Comparison of ENCODE assay signal across 13 cellular contexts in genomic region chr2:101435011-101435862, GRCh38. TPM values are rescaled to one million over a fixed set of nuclear protein-coding genes. Genes with fewer than 3 reads are reported as not detected.
DNase-seq lines count a peak whose midpoint lies in the region; ATAC-seq and TF ChIP-seq lines count a peak whose summit lies in the region.
"Had no signal": no experiment of that assay in that cellular context is flagged by ENCODE, and none has a peak within 500 bp of the region (broad histone marks: within the 10 kb centered on the region; RNA-seq: fewer than 3 reads in every experiment).

No MANE protein-coding gene starts in this region.

- peak overlapping the region; percentile 76 for H3K4me2 ChIP-seq in smooth muscle cell

- H3K9me3 Mint-ChIP-seq in MCF 10A (ENCODE audit: unreplicated experiment): no peaks in the 10 kb centered on the region
- no peaks in the 10 kb centered on the region for H3K9me3 Mint-ChIP-seq in chondrocyte (ENCODE audit: low read depth)

- WGBS in smooth muscle cell (ENCODE audit: low lambda C conversion rate): 49% methylated on average over 24 of the region's 24 CpGs

- no peak for TF ChIP-seq POLR2A in breast epithelium (IDR thresholded peaks at IDR 0.05)

- peak overlapping the region in 2 of 3 donors; percentile 29 to 52 for H3K4me3 ChIP-seq in breast epithelium
- H3K4me3 ChIP-seq in smooth muscle cell: no peak overlapping the region

- H3K4me1 ChIP-seq in breast epithelium (no peaks in the 10 kb centered on the region), smooth muscle cell (ENCODE audit: low read depth) (peaks cover 7% of the 10 kb centered on the region)

- no peaks in the 10 kb centered on the region for H3K27me3 ChIP-seq in breast epithelium
- H3K27me3 ChIP-seq in smooth muscle cell (ENCODE audit: low read depth): no peaks in the 10 kb centered on the region

- peak overlapping the region; percentile 77 for H2AFZ ChIP-seq in smooth muscle cell (ENCODE audit: low read depth)

- no peaks in the 10 kb centered on the region for H3K79me2 ChIP-seq in smooth muscle cell (ENCODE audit: low read depth)

- intact Hi-C loops in breast epithelium (cut with DNase I; ENCODE audit: low total_unique reads) (no loop called here), MCF 10A (cut with micrococcal nuclease) (no loop called here)

- H3K27me3 Mint-ChIP-seq in MCF 10A (ENCODE audit: insufficient read depth, unreplicated experiment): no peaks in the 10 kb centered on the region
- no peaks in the 10 kb centered on the region for H3K27me3 Mint-ChIP-seq in chondrocyte (ENCODE audit: low read depth)

- H3K9me3 ChIP-seq in breast epithelium: no peaks in the 10 kb centered on the region
- no peaks in the 10 kb centered on the region for H3K9me3 ChIP-seq in smooth muscle cell (replicated peaks; ENCODE audit: low read depth)

- TF ChIP-seq CTCF in breast epithelium (IDR thresholded peaks at IDR 0.05): no peak
- TF ChIP-seq CTCF in MCF 10A (IDR thresholded peaks at IDR 0.05; ENCODE audit: unreplicated experiment): no peak
- TF ChIP-seq CTCF in chondrocyte (IDR thresholded peaks at IDR 0.05): no peak
- TF ChIP-seq CTCF in smooth muscle cell (IDR thresholded peaks at IDR 0.05; ENCODE audit: borderline replicate concordance, insufficient read depth, poor library complexity, severe bottlenecking): no peak

- H3K9ac ChIP-seq in smooth muscle cell (ENCODE audit: low read depth): no peak overlapping the region

- DNase-seq in breast epithelium (ENCODE audit: low spot score in 2 of 2): no peak
- no peak for DNase-seq in MCF 10A (ENCODE audit: unreplicated experiment)
- no peak for DNase-seq in chondrocyte (ENCODE audit: low spot score)
- DNase-seq in iPS-NIHi11 (ENCODE audit: low spot score): peak; percentile 79
- no peak for DNase-seq in smooth muscle cell (lab: John Stamatoyannopoulos, UW; ENCODE audit: unreplicated experiment)
- DNase-seq in DMS153 treated with DMSO at 0.1 percent for 48 hours (lab: John Stamatoyannopoulos, UW; ENCODE audit: unreplicated experiment): no peak
- no peak for DNase-seq in putamen (ENCODE audit: low spot score)
- DNase-seq: activated gamma-delta T cell treated with Interleukin-2 at 50 U/mL for 16 hours, left colon, NCI-H2029 had no signal

- H3K4me1 Mint-ChIP-seq in MCF 10A (ENCODE audit: insufficient read depth, unreplicated experiment) (no peaks in the 10 kb centered on the region), chondrocyte (ENCODE audit: low read depth) (peaks cover 11% of the 10 kb centered on the region)

- H4K20me1 ChIP-seq in smooth muscle cell (ENCODE audit: low read depth): no peaks in the 10 kb centered on the region

- no peak for ATAC-seq in HG02973 (IDR thresholded peaks at IDR 0.05; ENCODE audit: unreplicated experiment)
- ATAC-seq: left colon had no signal

- POLR2A ChIA-PET in MCF 10A (lab: Yijun Ruan, JAX): interaction anchor here (0.7 kb wide), 1 partner anchor 17 kb away, joined by 3 read pairs; no protein-coding TSS in a partner anchor

- H3K27ac Mint-ChIP-seq in MCF 10A (ENCODE audit: low read depth, unreplicated experiment): no peak overlapping the region
- no peak overlapping the region for H3K27ac Mint-ChIP-seq in chondrocyte (ENCODE audit: unreplicated experiment)

- CTCF ChIA-PET in MCF 10A (lab: Yijun Ruan, JAX): interaction anchor here (0.8 to 1.2 kb wide), 2 partner anchors 83 to 93 kb away, joined by 3 read pairs; no protein-coding TSS in a partner anchor

- H3K36me3 Mint-ChIP-seq in MCF 10A (ENCODE audit: insufficient read depth, unreplicated experiment) (no peaks in the 10 kb centered on the region), chondrocyte (ENCODE audit: low read depth) (no peaks in the 10 kb centered on the region)

- H3K27ac ChIP-seq in breast epithelium (peak overlapping the region; percentile 52 to 59), smooth muscle cell (ENCODE audit: low read depth) (no peak overlapping the region)
- H3K27ac ChIP-seq: 22Rv1 had no signal

- BruUV-seq in MCF 10A (replicated peaks; lab: Mats Ljungman, UMichigan): no TSS peak

- H3K36me3 ChIP-seq in breast epithelium (no peaks in the 10 kb centered on the region), smooth muscle cell (ENCODE audit: low read depth) (no peaks in the 10 kb centered on the region)

- H3K4me3 Mint-ChIP-seq in MCF 10A (ENCODE audit: unreplicated experiment): no peak overlapping the region
- H3K4me3 Mint-ChIP-seq in chondrocyte (ENCODE audit: unreplicated experiment): peak overlapping the region; percentile 49

- H3F3A ChIP-seq in smooth muscle cell (ENCODE audit: low read depth): no peaks in the 10 kb centered on the region

RNA-seq across cellular contexts. Expression of gene RFX8, which starts 39.7 kb away (rescaled TPM):
- total RNA-seq in breast epithelium (1 to 10 TPM in 2 of 3 donors, under 1 TPM in 1; 0.96 to 3.8 (median 2.3) TPM), MCF 10A (2022) (not detected in 2 replicates), chondrocyte (not detected in 3 replicates), smooth muscle cell (0.67 and 2.3 TPM in 2 replicates)
- polyA plus RNA-seq in smooth muscle cell: 3.0 and 3.6 TPM in 2 replicates
- total RNA-seq: left colon, renal cortical epithelial cell had no signal

RNA-seq across cellular contexts. Expression of gene CREG2, which starts 47.9 kb away (rescaled TPM):
- total RNA-seq in breast epithelium: under 1 TPM in 1 of 3 donors, not detected in 2; under 0.01 TPM
- total RNA-seq in MCF 10A (2022): not detected in 2 replicates
- not detected in 3 replicates for total RNA-seq in chondrocyte
- total RNA-seq in smooth muscle cell: 0.54 and 1.2 TPM in 2 replicates
- polyA plus RNA-seq in smooth muscle cell: 0.62 and 4.0 TPM in 2 replicates
